In genomic region chr9:35537898-35538297, GRCh38 we compare ENCODE assay signal across 11 cellular contexts. TPM values are rescaled to one million over a fixed set of nuclear protein-coding genes. Genes with fewer than 3 reads are reported as not detected.
DNase-seq lines count a peak whose midpoint lies in the region; ATAC-seq and TF ChIP-seq lines count a peak whose summit lies in the region.
"Had no signal": no experiment of that assay in that cellular context is flagged by ENCODE, and none has a peak within 500 bp of the region (broad histone marks: within the 10 kb centered on the region; RNA-seq: fewer than 3 reads in every experiment).

No MANE protein-coding gene starts in this region.

- H3K9ac ChIP-seq in subcutaneous abdominal adipose tissue (ENCODE audit: low read length in 5 of 5), result peak overlapping the region in 4 of 5 donors; percentile 11 to 73 (median 46)

- no peak for DNase-seq in RWPE2 (ENCODE audit: low spot score)
- DNase-seq in esophagus muscularis mucosa (ENCODE audit: extremely low spot score), result no peak
- no peak for DNase-seq in mesothelial cell of epicardium (ENCODE audit: low spot score in 2 of 2, unreplicated experiment in 2 of 2)
- no peak for DNase-seq in activated CD4-positive, alpha-beta T cell treated with anti-CD3 and anti-CD28 coated beads, Interleukin-2, amount 50 U/mL, for 4 hours
- no peak for DNase-seq in H4 (ENCODE audit: low spot score)
- DNase-seq: activated gamma-delta T cell treated with Interleukin-2 at 50 U/mL for 16 hours, erythroblast, WERI-Rb-1 had no signal

- TF ChIP-seq POLR2A in esophagus muscularis mucosa (IDR thresholded peaks at IDR 0.05; ENCODE audit: low read depth), result no peak

- H3K36me3 ChIP-seq in RWPE2 (ENCODE audit: low read depth) (no peaks in the 10 kb centered on the region; the same call in 1 of the 2 replicates), esophagus muscularis mucosa (no peaks in the 10 kb centered on the region), subcutaneous abdominal adipose tissue (ENCODE audit: control insufficient read depth in 5 of 5, insufficient read depth in 5 of 5, low read length in 5 of 5) (peaks cover 0 to 6% (median 0%) of the 10 kb centered on the region in 5 donors)
- H3K36me3 ChIP-seq: WERI-Rb-1 had no signal

- H3K9me3 Mint-ChIP-seq in mesothelial cell of epicardium, result no peaks in the 10 kb centered on the region

- TF ChIP-seq CTCF in RWPE2 (IDR thresholded peaks at IDR 0.05; ENCODE audit: poor library complexity, severe bottlenecking) (no peak), esophagus muscularis mucosa (IDR thresholded peaks at IDR 0.05) (no peak), mesothelial cell of epicardium (IDR thresholded peaks at IDR 0.05; ENCODE audit: unreplicated experiment) (no peak)

- H3K9me3 ChIP-seq in RWPE2 (ENCODE audit: severe bottlenecking) (no peaks in the 10 kb centered on the region), esophagus muscularis mucosa (no peaks in the 10 kb centered on the region), subcutaneous abdominal adipose tissue (ENCODE audit: control insufficient read depth in 5 of 5, low read length in 5 of 5) (no peaks in the 10 kb centered on the region)

- WGBS in esophagus muscularis mucosa, result 41% methylated on average over 3 of the region's 3 CpGs

- H3K27me3 ChIP-seq in RWPE2 (ENCODE audit: insufficient read depth, poor library complexity, severe bottlenecking) (no peaks in the 10 kb centered on the region), esophagus muscularis mucosa (no peaks in the 10 kb centered on the region), subcutaneous abdominal adipose tissue (ENCODE audit: control insufficient read depth in 5 of 5, insufficient read depth in 4 of 5, low read length in 5 of 5) (no peaks in the 10 kb centered on the region)

- peak overlapping the region; percentile 47 for H3K27ac ChIP-seq in RWPE2 (ENCODE audit: poor library complexity, severe bottlenecking)
- H3K27ac ChIP-seq in esophagus muscularis mucosa (replicated peaks in 1 of 4), result peak overlapping the region; percentile 84 to 91 (median 85)
- peak overlapping the region; percentile 91 for H3K27ac ChIP-seq in subcutaneous abdominal adipose tissue (ENCODE audit: low read depth, low read length)
- H3K27ac ChIP-seq: WERI-Rb-1 had no signal

- no peak overlapping the region for H3K4me3 ChIP-seq in RWPE2 (ENCODE audit: severe bottlenecking)
- peak overlapping the region; percentile 48 to 58 (median 52) for H3K4me3 ChIP-seq in esophagus muscularis mucosa
- peak overlapping the region in 4 of 5 donors; percentile 26 to 74 (median 68) for H3K4me3 ChIP-seq in subcutaneous abdominal adipose tissue (ENCODE audit: low read depth in 1 of 5, low read length in 5 of 5)

- H3K27ac Mint-ChIP-seq in mesothelial cell of epicardium, result peak overlapping the region; percentile 97

- intact Hi-C loops in esophagus muscularis mucosa (cut with DNase I), result no loop called here

- H3K36me3 Mint-ChIP-seq in mesothelial cell of epicardium, result no peaks in the 10 kb centered on the region

- H3K27me3 Mint-ChIP-seq in mesothelial cell of epicardium (ENCODE audit: low read depth), result no peaks in the 10 kb centered on the region

- peaks cover 13% of the 10 kb centered on the region for H3K4me1 ChIP-seq in RWPE2 (ENCODE audit: insufficient read depth, poor library complexity, severe bottlenecking)
- peaks cover 37 to 85% (median 74%) of the 10 kb centered on the region in 4 donors for H3K4me1 ChIP-seq in esophagus muscularis mucosa
- peaks cover 14 to 46% (median 39%) of the 10 kb centered on the region in 5 donors for H3K4me1 ChIP-seq in subcutaneous abdominal adipose tissue (ENCODE audit: control insufficient read depth in 5 of 5, insufficient read depth in 5 of 5, low read length in 5 of 5)

- TF ChIP-seq EP300 in esophagus muscularis mucosa (IDR thresholded peaks at IDR 0.05), result no peak

- no peak overlapping the region for H3K4me3 Mint-ChIP-seq in mesothelial cell of epicardium

- H3K4me1 Mint-ChIP-seq in mesothelial cell of epicardium, result peaks cover 33% of the 10 kb centered on the region

- ATAC-seq in RWPE2 (ENCODE audit: low read depth) (peak; percentile 14; the same call in 1 of the 3 replicates), HG03469 (IDR thresholded peaks at IDR 0.05; ENCODE audit: unreplicated experiment) (no peak), GM18868 (IDR thresholded peaks at IDR 0.05; ENCODE audit: unreplicated experiment) (no peak)

RNA-seq across cellular contexts. Expression of gene RUSC2, which starts 48.0 kb away (rescaled TPM):
- total RNA-seq in esophagus muscularis mucosa, result 10 to 100 TPM; 48.0 to 91.2 (median 73.8) TPM
- total RNA-seq in mesothelial cell of epicardium, result 33.5 to 36.1 TPM (median 34.5 TPM) in 3 replicates
- total RNA-seq in H4 (2014; rRNA removed; shearing (Covaris generic)), result 6.2 and 8.7 TPM in 2 replicates
